In genomic region chr19:48489608-48490216, GRCh38 we compare ENCODE assay signal across 9 cellular contexts. TPM values are rescaled to one million over a fixed set of nuclear protein-coding genes. Genes with fewer than 3 reads are reported as not detected.
DNase-seq lines count a peak whose midpoint lies in the region; ATAC-seq and TF ChIP-seq lines count a peak whose summit lies in the region.
"Had no signal": no experiment of that assay in that cellular context is flagged by ENCODE, and none has a peak within 500 bp of the region (broad histone marks: within the 10 kb centered on the region; RNA-seq: fewer than 3 reads in every experiment).

No MANE protein-coding gene starts in this region.

- H3K36me3 ChIP-seq in DND-41 (ENCODE audit: insufficient read depth, low read length) (no peaks in the 10 kb centered on the region), OCI-LY7 (ENCODE audit: insufficient read depth, low read length) (no peaks in the 10 kb centered on the region), osteoblast (ENCODE audit: insufficient read depth, low read length) (no peaks in the 10 kb centered on the region)

- CTCF ChIA-PET in OCI-LY7 (lab: Charles Lee; ENCODE audit: unreplicated experiment), result interaction anchor here (0.8 to 1.4 kb wide), 2 partner anchors 13 to 95 kb away, joined by 6 to 8 read pairs; no protein-coding TSS in a partner anchor

- H4K20me1 ChIP-seq in DND-41 (ENCODE audit: insufficient read depth, low read length) (peaks cover 7% of the 10 kb centered on the region), OCI-LY7 (ENCODE audit: insufficient read depth, low read length) (no peaks in the 10 kb centered on the region), osteoblast (ENCODE audit: insufficient read depth, low read length) (no peaks in the 10 kb centered on the region)

- ATAC-seq in DND-41 (ENCODE audit: insufficient read depth, low read depth) (peak; percentile 82), HG02970 (IDR thresholded peaks at IDR 0.05; ENCODE audit: low FRiP score, unreplicated experiment) (no peak)

- no peaks in the 10 kb centered on the region for H3K36me3 Mint-ChIP-seq in activated T-cell treated with anti-CD3 and anti-CD28 coated beads, Interleukin-2, amount 50 U/mL, for 24 hours (ENCODE audit: low read depth)
- H3K36me3 Mint-ChIP-seq in type B pancreatic cell, result peaks cover 3% of the 10 kb centered on the region
- H3K36me3 Mint-ChIP-seq: activated naive CD8-positive, alpha-beta T cell had no signal

- H3K27ac Mint-ChIP-seq in activated T-cell treated with anti-CD3 and anti-CD28 coated beads, Interleukin-2, amount 50 U/mL, for 24 hours, result no peak overlapping the region
- no peak overlapping the region for H3K27ac Mint-ChIP-seq in type B pancreatic cell
- H3K27ac Mint-ChIP-seq: activated naive CD8-positive, alpha-beta T cell had no signal

- H3K4me2 ChIP-seq in DND-41 (ENCODE audit: insufficient read depth, low read length) (no peak overlapping the region), OCI-LY7 (ENCODE audit: low read length) (no peak overlapping the region), osteoblast (ENCODE audit: insufficient read depth, low read length) (no peak overlapping the region)

- no peaks in the 10 kb centered on the region for H3K27me3 ChIP-seq in DND-41 (ENCODE audit: insufficient read depth, low read length, poor library complexity)
- H3K27me3 ChIP-seq in osteoblast (ENCODE audit: insufficient read depth, low read length), result no peaks in the 10 kb centered on the region

- no TSS peak for BruUV-seq in OCI-LY7 (replicated peaks; lab: Mats Ljungman, UMichigan)

- DNase-seq in DND-41, result peak; percentile 77
- peak; percentile 84 for DNase-seq in HK-2 (ENCODE audit: unreplicated experiment)
- peak; percentile 81 for DNase-seq in OCI-LY7 (ENCODE audit: low spot score)
- DNase-seq in activated T-cell treated with anti-CD3 and anti-CD28 coated beads, Interleukin-2, amount 50 U/mL, for 24 hours, result peak; percentile 92
- DNase-seq in fibroblast of peridontal ligament (ENCODE audit: extremely low read depth), result peak; percentile 35
- DNase-seq in osteoblast (ENCODE audit: insufficient read length, low spot score, missing footprints), result peak; percentile 98
- DNase-seq in type B pancreatic cell (ENCODE audit: extremely low spot score, unreplicated experiment), result peak; percentile 87

- H3K4me1 ChIP-seq in DND-41 (ENCODE audit: insufficient read depth, low read length) (peaks cover 24% of the 10 kb centered on the region), OCI-LY7 (ENCODE audit: insufficient read depth, low read length, poor library complexity, severe bottlenecking) (peaks cover 31% of the 10 kb centered on the region), osteoblast (ENCODE audit: insufficient read depth, low read length) (peaks cover 17% of the 10 kb centered on the region)

- H3K27ac ChIP-seq in DND-41 (ENCODE audit: low read length) (no peak overlapping the region), OCI-LY7 (ENCODE audit: low read depth, low read length, poor library complexity, severe bottlenecking) (no peak overlapping the region), osteoblast (ENCODE audit: low read depth, low read length) (no peak overlapping the region)

- H2AFZ ChIP-seq in DND-41 (ENCODE audit: low read depth, low read length) (no peak overlapping the region), OCI-LY7 (ENCODE audit: low read length) (no peak overlapping the region), osteoblast (ENCODE audit: low read length) (no peak overlapping the region)

- H3K9me3 ChIP-seq in DND-41 (ENCODE audit: insufficient read depth, low read length, severe bottlenecking), result no peaks in the 10 kb centered on the region
- no peaks in the 10 kb centered on the region for H3K9me3 ChIP-seq in OCI-LY7 (ENCODE audit: low read length)
- no peaks in the 10 kb centered on the region for H3K9me3 ChIP-seq in osteoblast (ENCODE audit: low read depth, low read length)

- POLR2A ChIA-PET in OCI-LY7 (lab: Charles Lee), result interaction anchor here (0.6 kb wide), 1 partner anchor 43 kb away, joined by 3 read pairs; no protein-coding TSS in a partner anchor

- H3K9me2 ChIP-seq in OCI-LY7 (ENCODE audit: insufficient read depth, low read length), result no peaks in the 10 kb centered on the region

- H3K27me3 Mint-ChIP-seq in activated T-cell treated with anti-CD3 and anti-CD28 coated beads, Interleukin-2, amount 50 U/mL, for 24 hours, result peaks cover 35% of the 10 kb centered on the region
- H3K27me3 Mint-ChIP-seq in type B pancreatic cell, result peaks cover 25% of the 10 kb centered on the region

- no peak overlapping the region for H3K4me3 Mint-ChIP-seq in activated T-cell treated with anti-CD3 and anti-CD28 coated beads, Interleukin-2, amount 50 U/mL, for 24 hours
- peak overlapping the region; percentile 25 for H3K4me3 Mint-ChIP-seq in type B pancreatic cell

- no peaks in the 10 kb centered on the region for H3K79me2 ChIP-seq in DND-41 (ENCODE audit: insufficient read depth, low read length)
- no peaks in the 10 kb centered on the region for H3K79me2 ChIP-seq in OCI-LY7 (ENCODE audit: insufficient read depth, low read depth, low read length)
- no peaks in the 10 kb centered on the region for H3K79me2 ChIP-seq in osteoblast (ENCODE audit: insufficient read depth, low read length)

- no peaks in the 10 kb centered on the region for H3K9me3 Mint-ChIP-seq in activated T-cell treated with anti-CD3 and anti-CD28 coated beads, Interleukin-2, amount 50 U/mL, for 24 hours
- peaks cover 6% of the 10 kb centered on the region for H3K9me3 Mint-ChIP-seq in type B pancreatic cell

- intact Hi-C loops in OCI-LY7 (cut with micrococcal nuclease; ENCODE audit: unreplicated experiment), result loop anchor here (1.0 kb wide), 1 partner anchor 95 kb away; no protein-coding TSS in a partner anchor

- H3K4me3 ChIP-seq in DND-41 (ENCODE audit: low read depth in 1 of 2, low read length in 2 of 2) (no peak overlapping the region), OCI-LY7 (ENCODE audit: low read depth, low read length, poor library complexity, severe bottlenecking) (no peak overlapping the region), osteoblast (ENCODE audit: insufficient read depth, low read length) (no peak overlapping the region)

- TF ChIP-seq CTCF in DND-41 (IDR thresholded peaks at IDR 0.05; ENCODE audit: borderline replicate concordance, extremely low read depth, low read length, poor library complexity, severe bottlenecking) (peak; percentile 96), OCI-LY7 (conservative IDR thresholded peaks at IDR 0.05; ENCODE audit: low read length) (peak; percentile 90), osteoblast (IDR thresholded peaks at IDR 0.05; ENCODE audit: extremely low read depth, low read depth, low read length) (peak; percentile 87), type B pancreatic cell (conservative IDR thresholded peaks at IDR 0.05) (peak; percentile 95)

- peaks cover 29% of the 10 kb centered on the region for H3K4me1 Mint-ChIP-seq in activated T-cell treated with anti-CD3 and anti-CD28 coated beads, Interleukin-2, amount 50 U/mL, for 24 hours (ENCODE audit: low read depth)
- H3K4me1 Mint-ChIP-seq in type B pancreatic cell (ENCODE audit: unreplicated experiment), result peaks cover 24% of the 10 kb centered on the region

- no peak overlapping the region for H3K9ac ChIP-seq in DND-41 (ENCODE audit: low read depth, low read length)

RNA-seq across cellular contexts. Expression of gene CYTH2, which starts 20.5 kb away (rescaled TPM):
- total RNA-seq in OCI-LY7 (2014; rRNA removed; shearing (Covaris generic)), result 44.0 and 46.6 TPM in 2 replicates
- total RNA-seq in OCI-LY7 (2022) (53.2 and 74.8 TPM in 2 replicates), osteoblast (63.6 and 66.2 TPM in 2 replicates), type B pancreatic cell (ENCODE audit: low replicate concordance) (115 and 139 TPM in 2 replicates)

RNA-seq across cellular contexts. Expression of gene LMTK3, which starts 21.9 kb away (rescaled TPM):
- total RNA-seq in OCI-LY7 (2014; rRNA removed; shearing (Covaris generic)), result 1.3 and 2.3 TPM in 2 replicates
- 9.7 and 11.5 TPM in 2 replicates for total RNA-seq in OCI-LY7 (2022)
- not detected in 2 replicates for total RNA-seq in osteoblast
- total RNA-seq in type B pancreatic cell (ENCODE audit: low replicate concordance), result 12.2 and 21.6 TPM in 2 replicates

RNA-seq across cellular contexts. Expression of gene KCNJ14, which starts 34.3 kb away (rescaled TPM):
- total RNA-seq in OCI-LY7 (2014; rRNA removed; shearing (Covaris generic)), result 0.57 and 0.85 TPM in 2 replicates
- total RNA-seq in OCI-LY7 (2022) (2.5 and 2.6 TPM in 2 replicates), osteoblast (0.59 and 0.72 TPM in 2 replicates), type B pancreatic cell (ENCODE audit: low replicate concordance) (1.8 TPM in 2 replicates)

RNA-seq across cellular contexts. Expression of gene GRWD1, which starts 43.9 kb away (rescaled TPM):
- 34.4 and 35.8 TPM in 2 replicates for total RNA-seq in OCI-LY7 (2014; rRNA removed; shearing (Covaris generic))
- total RNA-seq in OCI-LY7 (2022), result 26.3 and 32.1 TPM in 2 replicates
- total RNA-seq in osteoblast, result 23.3 and 25.0 TPM in 2 replicates
- total RNA-seq in type B pancreatic cell (ENCODE audit: low replicate concordance), result 37.2 and 44.0 TPM in 2 replicates

Comparison
In these comparisons a context has a peak if more than half of its experiments do, and no peak if none do; other contexts are left out.
1. DNase-seq: peak in every context shown above with its lines; median percentile 98 in osteoblast; 92 in activated T-cell treated with anti-CD3 and anti-CD28 coated beads, Interleukin-2, amount 50 U/mL, for 24 hours; 87 in type B pancreatic cell; 84 in HK-2; 81 in OCI-LY7; 77 in DND-41; 35 in fibroblast of peridontal ligament.